In genomic region chr16:642189-643049, GRCh38 we compare ENCODE assay signal across 8 cellular contexts. TPM values are rescaled to one million over a fixed set of nuclear protein-coding genes. Genes with fewer than 3 reads are reported as not detected.
DNase-seq lines count a peak whose midpoint lies in the region; ATAC-seq, FAIRE-seq and TF ChIP-seq lines count a peak whose summit lies in the region.

No MANE protein-coding gene starts in this region.

- H4K8ac ChIP-seq in IMR-90 (ENCODE audit: low read depth in 2 of 2, low read length in 2 of 2), result peak overlapping the region; percentile 77 to 92; a peak in 3 of 4 replicates

- H3K79me2 ChIP-seq in fibroblast of lung (ENCODE audit: control insufficient read depth, insufficient read depth, low read length), result no peaks in the 10 kb centered on the region

- H2BK5ac ChIP-seq in IMR-90 (ENCODE audit: low read depth, low read length, poor library complexity, severe bottlenecking), result peak overlapping the region; percentile 13

- H3K27ac ChIP-seq in IMR-90 (ENCODE audit: insufficient read depth, low read length) (peak overlapping the region; percentile 37; the same call in 1 of the 2 replicates), fibroblast of lung (ENCODE audit: insufficient read depth, low read length) (no peak overlapping the region)

- TF ChIP-seq CTCF in Calu3 (IDR thresholded peaks at IDR 0.05; ENCODE audit: unreplicated experiment) (no peak), IMR-90 (conservative IDR thresholded peaks at IDR 0.05; ENCODE audit: low read depth, low read length) (no peak), fibroblast of lung (conservative IDR thresholded peaks at IDR 0.05 in 1 of 2, IDR thresholded peaks at IDR 0.05 in 1 of 2; ENCODE audit: low read depth in 1 of 2, low read length in 2 of 2) (no peak), neural crest cell (conservative IDR thresholded peaks at IDR 0.05) (no peak), D721Med (IDR thresholded peaks at IDR 0.05; ENCODE audit: insufficient read depth, missing control alignments) (no peak)

- peak overlapping the region; percentile 6; the same call in 1 of the 2 replicates for H3K14ac ChIP-seq in IMR-90 (replicated peaks; ENCODE audit: low read depth, low read length)

- H3K4me1 ChIP-seq in IMR-90 (ENCODE audit: control insufficient read depth, insufficient read depth, low read length), result peaks cover 11% of the 10 kb centered on the region
- H3K4me1 ChIP-seq in fibroblast of lung (ENCODE audit: control insufficient read depth, extremely low read depth, insufficient read depth, low read length), result peaks cover 6% of the 10 kb centered on the region

- no peak for TF ChIP-seq RAD21 in IMR-90 (IDR thresholded peaks at IDR 0.05; ENCODE audit: low read length)

- CTCF ChIA-PET in Calu3 (lab: Charles Lee) (no interaction called here), IMR-90 (lab: Yijun Ruan, JAX) (interaction anchor here (0.6 kb wide), 1 partner anchor 256 kb away, joined by 3 read pairs; no protein-coding TSS in a partner anchor)
- CTCF ChIA-PET in activated CD4-positive, alpha-beta memory T cell treated with anti-CD3 and anti-CD28 coated beads for 36 hours (lab: Charles Lee), result no interaction called here

- H3K4me1 Mint-ChIP-seq in Calu3 (ENCODE audit: low read depth, unreplicated experiment), result peaks cover 30% of the 10 kb centered on the region
- H3K4me1 Mint-ChIP-seq in activated CD4-positive, alpha-beta memory T cell treated with anti-CD3 and anti-CD28 coated beads for 36 hours (ENCODE audit: low read depth), result peaks cover 15% of the 10 kb centered on the region
- H3K4me1 Mint-ChIP-seq in neural crest cell, result no peaks in the 10 kb centered on the region

- H3K36me3 ChIP-seq in IMR-90 (ENCODE audit: control insufficient read depth, insufficient read depth, low read length), result no peaks in the 10 kb centered on the region
- no peaks in the 10 kb centered on the region for H3K36me3 ChIP-seq in fibroblast of lung (ENCODE audit: control insufficient read depth, insufficient read depth, low read length)

- no peak overlapping the region for H2BK120ac ChIP-seq in IMR-90 (ENCODE audit: low read depth, low read length)

- H3K4me2 ChIP-seq in IMR-90 (ENCODE audit: low read depth, low read length) (peak overlapping the region; percentile 76), fibroblast of lung (ENCODE audit: extremely low read depth, insufficient read depth, low read length) (peak overlapping the region; percentile 80)

- H3K4me3 Mint-ChIP-seq in Calu3 (ENCODE audit: low read depth, unreplicated experiment) (peak overlapping the region; percentile 76), neural crest cell (peak overlapping the region; percentile 56)
- peak overlapping the region; percentile 73 for H3K4me3 Mint-ChIP-seq in activated CD4-positive, alpha-beta memory T cell treated with anti-CD3 and anti-CD28 coated beads for 36 hours

- H3K27me3 ChIP-seq in IMR-90 (ENCODE audit: control insufficient read depth, insufficient read depth, low read length) (no peaks in the 10 kb centered on the region), fibroblast of lung (ENCODE audit: control insufficient read depth, insufficient read depth, low read length) (no peaks in the 10 kb centered on the region)

- BruUV-seq in Calu3 (replicated peaks; lab: Mats Ljungman, UMichigan) (TSS peak; percentile 31), IMR-90 (replicated peaks; lab: Mats Ljungman, UMichigan) (no TSS peak)

- FAIRE-seq in D721Med (lab: Jason Lieb, UNC), result no peak

- H3K9me3 ChIP-seq in IMR-90 (ENCODE audit: control insufficient read depth, insufficient read depth, low read length) (no peaks in the 10 kb centered on the region), fibroblast of lung (ENCODE audit: control insufficient read depth, insufficient read depth, low read depth, low read length) (no peaks in the 10 kb centered on the region)

- H3K9me3 Mint-ChIP-seq in Calu3 (ENCODE audit: low read depth, unreplicated experiment), result no peaks in the 10 kb centered on the region
- H3K9me3 Mint-ChIP-seq in activated CD4-positive, alpha-beta memory T cell treated with anti-CD3 and anti-CD28 coated beads for 36 hours, result no peaks in the 10 kb centered on the region
- H3K9me3 Mint-ChIP-seq in neural crest cell, result no peaks in the 10 kb centered on the region

- WGBS in IMR-90 (ENCODE audit: extremely low coverage in 2 of 2, insufficient read length in 1 of 2), 2 experiments, result 9% methylated on average over 43 of the region's 72 CpGs; no CpG with 5 or more reads in 1 of the 2 experiments

- H3K4ac ChIP-seq in IMR-90 (ENCODE audit: low read depth, low read length), result no peak overlapping the region

- H4K20me1 ChIP-seq in IMR-90 (ENCODE audit: insufficient read depth, low read length) (no peaks in the 10 kb centered on the region; the same call in 1 of the 2 replicates), fibroblast of lung (ENCODE audit: control insufficient read depth, extremely low read depth, insufficient read depth, low read length) (no peaks in the 10 kb centered on the region)

- peak; percentile 69 for DNase-seq in Calu3
- DNase-seq in IMR-90, result no peak
- DNase-seq in activated CD4-positive, alpha-beta memory T cell treated with anti-CD3 and anti-CD28 coated beads for 36 hours, result peak; percentile 49
- peak in 1 of 2 donors; percentile 17 for DNase-seq in fibroblast of lung (ENCODE audit: low read depth in 2 of 2)
- DNase-seq in neural crest cell (ENCODE audit: low read depth, low spot score), result no peak
- no peak for DNase-seq in DMS79 treated with DMSO at 0.1 percent for 48 hours (lab: John Stamatoyannopoulos, UW)
- no peak for DNase-seq in D721Med (ENCODE audit: insufficient read length, low spot score)

- H2BK15ac ChIP-seq in IMR-90 (ENCODE audit: low read depth, low read length), result no peak overlapping the region

- TF ChIP-seq POLR2A in IMR-90 (IDR thresholded peaks at IDR 0.05; ENCODE audit: low read depth, low read length), result no peak

- no peak overlapping the region for H3K56ac ChIP-seq in IMR-90 (ENCODE audit: extremely low read depth, insufficient read depth, low read length)

- intact Hi-C loops in Calu3 (cut with micrococcal nuclease; ENCODE audit: unreplicated experiment) (no loop called here), IMR-90 (cut with micrococcal nuclease) (no loop called here)
- intact Hi-C loops in activated CD4-positive, alpha-beta memory T cell treated with anti-CD3 and anti-CD28 coated beads for 36 hours (cut with micrococcal nuclease), result no loop called here

- no peak overlapping the region; the same call in 1 of the 2 replicates for H4K91ac ChIP-seq in IMR-90 (ENCODE audit: insufficient read depth, low read depth, low read length)

- in situ Hi-C loops in IMR-90 (cut with MboI; ENCODE audit: low sequenced_read_pairs), result loop anchor here (10.0 kb wide), 1 partner anchor 248 kb away; the partner anchor contains the start of gene NME4

- H3K79me1 ChIP-seq in IMR-90 (ENCODE audit: low read depth in 1 of 2, low read length in 2 of 2), result peaks cover 3 to 37% of the 10 kb centered on the region in 2 experiments; a peak in 2 of 4 replicates

- peaks cover 10% of the 10 kb centered on the region; the same call in 1 of the 2 replicates for H3K9me1 ChIP-seq in IMR-90 (ENCODE audit: insufficient read depth, low read length)

- H4K5ac ChIP-seq in IMR-90 (ENCODE audit: low read depth, low read length), result peak overlapping the region; percentile 55

- peak overlapping the region; percentile 90 for H2AFZ ChIP-seq in IMR-90 (replicated peaks; ENCODE audit: low read length, poor library complexity)
- peak overlapping the region; percentile 12 for H2AFZ ChIP-seq in fibroblast of lung (ENCODE audit: low read length)

- H3K4me3 ChIP-seq in IMR-90 (ENCODE audit: insufficient read depth, low read depth, low read length) (peak overlapping the region; percentile 100), fibroblast of lung (replicated peaks in 1 of 4; ENCODE audit: control extremely low read depth in 1 of 4, insufficient read depth in 1 of 4, low read depth in 3 of 4, low read length in 4 of 4) (peak overlapping the region; percentile 37 to 79 (median 61))

- no peak overlapping the region for H2BK20ac ChIP-seq in IMR-90 (ENCODE audit: low read depth, low read length)

- POLR2A ChIA-PET in IMR-90 (lab: Charles Lee; ENCODE audit: unreplicated experiment), result no interaction called here
- POLR2A ChIA-PET in activated CD4-positive, alpha-beta memory T cell treated with anti-CD3 and anti-CD28 coated beads for 36 hours (lab: Charles Lee), result interaction anchor here (0.7 to 1.0 kb wide), 2 partner anchors 33 to 63 kb away, joined by 3 read pairs; partner anchors contain the start of gene RHBDL1

- H2AK5ac ChIP-seq in IMR-90 (ENCODE audit: low read depth, low read length), result peak overlapping the region; percentile 24

- H3K27ac Mint-ChIP-seq in Calu3 (ENCODE audit: unreplicated experiment) (no peak overlapping the region), neural crest cell (ENCODE audit: unreplicated experiment) (no peak overlapping the region)
- no peak overlapping the region for H3K27ac Mint-ChIP-seq in activated CD4-positive, alpha-beta memory T cell treated with anti-CD3 and anti-CD28 coated beads for 36 hours

- H2AK9ac ChIP-seq in IMR-90 (replicated peaks; ENCODE audit: low read depth, low read length, poor library complexity), result peak overlapping the region; percentile 91

- H3K18ac ChIP-seq in IMR-90 (ENCODE audit: low read depth, low read length), result no peak overlapping the region

- H3K27me3 Mint-ChIP-seq in Calu3 (ENCODE audit: unreplicated experiment), result no peaks in the 10 kb centered on the region
- H3K27me3 Mint-ChIP-seq in activated CD4-positive, alpha-beta memory T cell treated with anti-CD3 and anti-CD28 coated beads for 36 hours, result no peaks in the 10 kb centered on the region
- H3K27me3 Mint-ChIP-seq in neural crest cell (ENCODE audit: low read depth), result peaks cover 2% of the 10 kb centered on the region

- peaks cover 71% of the 10 kb centered on the region for H3K36me3 Mint-ChIP-seq in Calu3 (ENCODE audit: insufficient read depth, unreplicated experiment)
- H3K36me3 Mint-ChIP-seq in activated CD4-positive, alpha-beta memory T cell treated with anti-CD3 and anti-CD28 coated beads for 36 hours, result no peaks in the 10 kb centered on the region
- H3K36me3 Mint-ChIP-seq in neural crest cell (ENCODE audit: low read depth), result no peaks in the 10 kb centered on the region

- H3K9ac ChIP-seq in IMR-90 (ENCODE audit: low read depth, low read length) (peak overlapping the region; percentile 79), fibroblast of lung (ENCODE audit: insufficient read depth, low read length) (peak overlapping the region; percentile 74)

- dilution Hi-C loops in IMR-90 (cut with HindIII; ENCODE audit: low sequenced_read_pairs, unreplicated experiment), result no loop called here

- ATAC-seq in GM19468 (IDR thresholded peaks at IDR 0.05; ENCODE audit: extremely low read depth, unreplicated experiment), result peak; percentile 1
- peak; percentile 36 for ATAC-seq in IMR-90 (ENCODE audit: low read depth)

- 0 out of 2 replicates have a peak overlapping the region, but pooled peaks have one; percentile 66 for H3K23ac ChIP-seq in IMR-90 (ENCODE audit: low read depth, low read length)

RNA-seq across cellular contexts. Expression of gene MCRIP2, which starts 0.8 kb away (rescaled TPM):
- 56.3 and 60.7 TPM in 2 replicates for total RNA-seq in Calu3 (2022)
- total RNA-seq in IMR-90 (2012; rRNA removed), result 6.3 and 8.6 TPM in 2 replicates
- 19.6 and 27.9 TPM in 2 replicates for polyA plus RNA-seq in IMR-90 (2012; rRNA removed)
- 25.3 and 26.7 TPM in 2 replicates for polyA plus RNA-seq in IMR-90 (2012; cell fraction: cytosol; rRNA removed)
- 21.2 and 46.6 TPM in 2 replicates for polyA plus RNA-seq in IMR-90 (2012; cell fraction: nucleus; rRNA removed; ENCODE audit: low replicate concordance)
- total RNA-seq in activated CD4-positive, alpha-beta memory T cell treated with anti-CD3 and anti-CD28 coated beads for 36 hours, result 10 to 100 TPM; 41.1 to 44.1 TPM
- 18.0 and 21.8 TPM in 2 replicates for total RNA-seq in fibroblast of lung
- 2.8 and 3.4 TPM in 2 replicates for polyA plus RNA-seq in fibroblast of lung
- polyA plus RNA-seq in fibroblast of lung (2012), result 10.8 and 13.0 TPM in 2 replicates
- polyA minus RNA-seq in fibroblast of lung (ENCODE audit: low replicate concordance), result 1.9 and 2.9 TPM in 2 replicates
- total RNA-seq in neural crest cell, result 16.2 and 17.6 TPM in 2 replicates

RNA-seq across cellular contexts. Expression of gene METTL26, which starts 6.3 kb away (rescaled TPM):
- total RNA-seq in Calu3 (2022) (117 and 121 TPM in 2 replicates), IMR-90 (2012; rRNA removed) (40.8 and 46.8 TPM in 2 replicates), fibroblast of lung (71.7 and 75.2 TPM in 2 replicates), neural crest cell (73.4 and 75.3 TPM in 2 replicates)
- polyA plus RNA-seq in IMR-90 (2012; rRNA removed) (128 and 184 TPM in 2 replicates), fibroblast of lung (39.2 and 49.7 TPM in 2 replicates)
- 259 and 357 TPM in 2 replicates for polyA plus RNA-seq in IMR-90 (2012; cell fraction: cytosol; rRNA removed)
- polyA plus RNA-seq in IMR-90 (2012; cell fraction: nucleus; rRNA removed; ENCODE audit: low replicate concordance), result 117 and 422 TPM in 2 replicates
- 100 to 1,000 TPM; 113 to 117 TPM for total RNA-seq in activated CD4-positive, alpha-beta memory T cell treated with anti-CD3 and anti-CD28 coated beads for 36 hours
- polyA plus RNA-seq in fibroblast of lung (2012), result 84.9 and 119 TPM in 2 replicates
- 47.6 and 53.0 TPM in 2 replicates for polyA minus RNA-seq in fibroblast of lung (ENCODE audit: low replicate concordance)

RNA-seq across cellular contexts. Expression of gene WDR90, which starts 6.7 kb away (rescaled TPM):
- total RNA-seq in Calu3 (2022) (142 and 162 TPM in 2 replicates), IMR-90 (2012; rRNA removed) (1.4 and 1.7 TPM in 2 replicates), fibroblast of lung (4.6 and 4.8 TPM in 2 replicates), neural crest cell (95.8 and 97.0 TPM in 2 replicates)
- polyA plus RNA-seq in IMR-90 (2012; rRNA removed) (18.7 and 21.7 TPM in 2 replicates), fibroblast of lung (2.9 and 4.4 TPM in 2 replicates)
- 7.5 and 8.1 TPM in 2 replicates for polyA plus RNA-seq in IMR-90 (2012; cell fraction: cytosol; rRNA removed)
- 118 and 402 TPM in 2 replicates for polyA plus RNA-seq in IMR-90 (2012; cell fraction: nucleus; rRNA removed; ENCODE audit: low replicate concordance)
- 10 to 100 TPM; 52.8 to 58.2 TPM for total RNA-seq in activated CD4-positive, alpha-beta memory T cell treated with anti-CD3 and anti-CD28 coated beads for 36 hours
- polyA plus RNA-seq in fibroblast of lung (2012), result 8.1 and 9.7 TPM in 2 replicates
- polyA minus RNA-seq in fibroblast of lung (ENCODE audit: low replicate concordance), result 3.3 and 8.7 TPM in 2 replicates

RNA-seq across cellular contexts. Expression of gene WFIKKN1, which starts 11.6 kb away (rescaled TPM):
- total RNA-seq in Calu3 (2022) (0.66 and 0.90 TPM in 2 replicates), IMR-90 (2012; rRNA removed) (not detected in 2 replicates), fibroblast of lung (under 0.01 and 0.17 TPM in 2 replicates), neural crest cell (8.1 and 8.5 TPM in 2 replicates)
- polyA plus RNA-seq in IMR-90 (2012; rRNA removed) (0.10 and 0.23 TPM in 2 replicates), fibroblast of lung (not detected in 2 replicates)
- 0.08 and 0.24 TPM in 2 replicates for polyA plus RNA-seq in IMR-90 (2012; cell fraction: cytosol; rRNA removed)
- polyA plus RNA-seq in IMR-90 (2012; cell fraction: nucleus; rRNA removed; ENCODE audit: low replicate concordance), result 0.44 and 2.5 TPM in 2 replicates
- under 1 TPM; 0.05 to 0.07 TPM for total RNA-seq in activated CD4-positive, alpha-beta memory T cell treated with anti-CD3 and anti-CD28 coated beads for 36 hours
- 0.07 TPM in 1 of 2 replicates, not detected in the other for polyA plus RNA-seq in fibroblast of lung (2012)
- not detected in 2 replicates for polyA minus RNA-seq in fibroblast of lung (ENCODE audit: low replicate concordance)

RNA-seq across cellular contexts. Expression of gene RHOT2, which starts 25.5 kb away (rescaled TPM):
- 154 and 163 TPM in 2 replicates for total RNA-seq in Calu3 (2022)
- total RNA-seq in IMR-90 (2012; rRNA removed), result 20.0 and 20.3 TPM in 2 replicates
- 181 and 228 TPM in 2 replicates for polyA plus RNA-seq in IMR-90 (2012; rRNA removed)
- polyA plus RNA-seq in IMR-90 (2012; cell fraction: cytosol; rRNA removed), result 70.1 and 99.5 TPM in 2 replicates
- 1,124 and 3,095 TPM in 2 replicates for polyA plus RNA-seq in IMR-90 (2012; cell fraction: nucleus; rRNA removed; ENCODE audit: low replicate concordance)
- total RNA-seq in activated CD4-positive, alpha-beta memory T cell treated with anti-CD3 and anti-CD28 coated beads for 36 hours, result 100 to 1,000 TPM; 112 to 128 TPM
- total RNA-seq in fibroblast of lung, result 27.7 and 29.6 TPM in 2 replicates
- polyA plus RNA-seq in fibroblast of lung, result 35.4 and 39.7 TPM in 2 replicates
- 49.7 and 60.2 TPM in 2 replicates for polyA plus RNA-seq in fibroblast of lung (2012)
- polyA minus RNA-seq in fibroblast of lung (ENCODE audit: low replicate concordance), result 36.3 and 40.9 TPM in 2 replicates
- 171 and 189 TPM in 2 replicates for total RNA-seq in neural crest cell

Comparison
In these comparisons a context has a peak if more than half of its experiments do, and no peak if none do; other contexts are left out.
1. DNase-seq: peak in Calu3 (single experiment) and activated CD4-positive, alpha-beta memory T cell treated with anti-CD3 and anti-CD28 coated beads for 36 hours (single experiment); none in IMR-90 (single experiment), neural crest cell (single experiment), DMS79 treated with DMSO at 0.1 percent for 48 hours (single experiment) and D721Med (single experiment).
2. Peak in every context shown above with its lines, with median percentiles within 50 percentile points of each other: H3K4me3 Mint-ChIP-seq.